8 cellular contexts compared by ENCODE assay signal in genomic region chr15:49620658-49621326, GRCh38. TPM values are rescaled to one million over a fixed set of nuclear protein-coding genes. Genes with fewer than 3 reads are reported as not detected.
A peak's percentile ranks its signal among the peaks of the same experiment; 100 is the strongest.
DNase-seq lines count a peak whose midpoint lies in the region; ATAC-seq and TF ChIP-seq lines count a peak whose summit lies in the region.

TSS of gene DTWD1 (plus strand) at chr15:49621048. CDS start at chr15:49625168, 4,120 bp downstream.
TSS of gene FAM227B (minus strand) at chr15:49620818. CDS start at chr15:49615171, 5,647 bp downstream.

- H3K4me1 ChIP-seq in right lobe of liver: peaks cover 0 to 16% (median 2%) of the 10 kb centered on the region in 4 donors

- intact Hi-C loops in dorsolateral prefrontal cortex (cut with DNase I) (loop anchor here (2.0 to 10.0 kb wide), 5 partner anchors 282 to 734 kb away; partner anchors contain the start of gene GABPB1 (in 1 of the 2)), right lobe of liver (cut with DNase I) (no loop called here)

- DNase-seq in CD1c-positive myeloid dendritic cell (ENCODE audit: extremely low spot score) (peak; percentile 98), NCI-H748 treated with DMSO at 0.1 percent for 48 hours (lab: John Stamatoyannopoulos, UW) (peak; percentile 78), dorsolateral prefrontal cortex (peak; percentile 85 to 95 (median 92)), right lobe of liver (peak; percentile 97 to 98 (median 98))
- peak; percentile 87 to 89 for DNase-seq in activated CD4-positive, alpha-beta T cell treated with anti-CD3 and anti-CD28 coated beads, Interleukin-2, amount 50 U/mL, for 4 hours
- peak; percentile 92 for DNase-seq in stimulated activated CD4-positive, alpha-beta T cell treated with anti-CD3 and anti-CD28 coated beads, Interleukin-4, amount 100 ng/mL, for 24 hours

- peak; percentile 99 for ATAC-seq in GM19397 (IDR thresholded peaks at IDR 0.05; ENCODE audit: unreplicated experiment)
- ATAC-seq in HG03565 (IDR thresholded peaks at IDR 0.05; ENCODE audit: unreplicated experiment): peak; percentile 97
- ATAC-seq in right lobe of liver: peak; percentile 98 to 100 (median 98)

- H3K36me3 ChIP-seq in right lobe of liver: peaks cover 0 to 2% (median 0%) of the 10 kb centered on the region in 4 donors

- peaks cover 0 to 2% (median 0%) of the 10 kb centered on the region in 4 donors for H3K9me3 ChIP-seq in right lobe of liver

- H3K4me3 ChIP-seq in dorsolateral prefrontal cortex (peak within 1 kb of the TSS; percentile 63 to 97 (median 79)), right lobe of liver (peak within 1 kb of the TSS; percentile 67 to 77 (median 69))

- TF ChIP-seq POLR2A in right lobe of liver (IDR thresholded peaks at IDR 0.05): peak; percentile 88

- no peaks in the 10 kb centered on the region for H3K27me3 ChIP-seq in dorsolateral prefrontal cortex
- no peaks in the 10 kb centered on the region for H3K27me3 ChIP-seq in right lobe of liver

- peak within 1 kb of the TSS; percentile 35 to 95 (median 88) for H3K27ac ChIP-seq in dorsolateral prefrontal cortex
- peak within 1 kb of the TSS; percentile 94 to 96 (median 95) for H3K27ac ChIP-seq in right lobe of liver

- WGBS in right lobe of liver (ENCODE audit: insufficient coverage, low coverage, low lambda C conversion rate, missing lambda C conversion rate): 1% methylated on average over 14 of the region's 59 CpGs

- TF ChIP-seq CTCF in dorsolateral prefrontal cortex (IDR thresholded peaks at IDR 0.05 in 54 of 56, conservative IDR thresholded peaks at IDR 0.05 in 2 of 56; ENCODE audit: low read depth in 1 of 56, partially characterized antibody in 56 of 56): peak in 49 of 56 donors; percentile 3 to 66 (median 36)
- peak in 2 of 4 donors; percentile 8 to 10 for TF ChIP-seq CTCF in right lobe of liver (IDR thresholded peaks at IDR 0.05)

RNA-seq across cellular contexts. Expression of gene DTWD1, which starts in this region (rescaled TPM):
- total RNA-seq in dorsolateral prefrontal cortex: 10 to 100 TPM; 27.6 to 57.4 (median 39.4) TPM
- total RNA-seq in right lobe of liver: 10 to 100 TPM in 2 of 6 experiments, 1 to 10 TPM in 4; 7.5 to 11.7 (median 8.9) TPM

RNA-seq across cellular contexts. Expression of gene FAM227B, which starts in this region (rescaled TPM):
- total RNA-seq in dorsolateral prefrontal cortex (10 to 100 TPM in 34 of 120 experiments, 1 to 10 TPM in 86; 1.9 to 17.2 (median 8.4) TPM), right lobe of liver (1 to 10 TPM; 1.3 to 3.2 (median 2.0) TPM)

Comparison
In these comparisons a context has a peak if more than half of its experiments do, and no peak if none do; other contexts are left out.
1. Peak in every context shown above with its lines: DNase-seq, ATAC-seq, H3K4me3 ChIP-seq and H3K27ac ChIP-seq.
2. intact Hi-C loops: an anchor here in dorsolateral prefrontal cortex (2.0 to 10.0 kb wide); none called in right lobe of liver.